Comparison of ENCODE assay signal across 17 cellular contexts in the genomic region with DNA sequence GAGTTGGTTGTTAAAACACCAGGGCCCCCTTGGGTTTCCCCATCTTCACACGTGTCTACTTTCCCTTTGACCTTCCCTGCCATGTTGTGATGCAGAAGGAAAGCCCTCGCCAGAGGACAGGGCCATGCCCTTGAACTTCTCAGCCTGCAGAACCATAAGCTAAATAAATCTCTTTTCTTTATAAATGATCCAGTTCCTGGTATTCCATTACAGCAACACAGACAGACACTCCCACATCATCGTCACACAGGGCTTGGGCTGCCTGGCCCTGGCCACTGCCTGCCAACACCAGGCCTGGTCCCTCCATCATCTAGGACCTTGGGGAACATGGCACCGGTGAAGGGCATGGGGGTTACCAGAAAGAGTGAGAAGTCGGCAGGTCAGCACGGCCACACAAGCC.
"Had no signal": no experiment of that assay in that cellular context is flagged by ENCODE, and none has a peak within 500 bp of the region (broad histone marks: within the 10 kb centered on the region; RNA-seq: fewer than 3 reads in every experiment).

No MANE protein-coding gene starts in this region.

- H3K36me3 Mint-ChIP-seq: activated CD8-positive, alpha-beta memory T cell treated with anti-CD3 and anti-CD28 coated beads, Interleukin-2, amount 10 ng/mL, durations not matched to agents 7 days and 5 days; WTC11 had no signal

- H3K4me1 ChIP-seq: adrenal gland, body of pancreas, uterus had no signal

- H3K27me3 ChIP-seq: adrenal gland, body of pancreas, neutrophil, spleen, stomach, uterus had no signal

- H3K36me3 ChIP-seq: adrenal gland, neutrophil, spleen, stomach, thoracic aorta, uterus had no signal

- H3K4me3 Mint-ChIP-seq: activated CD4-positive, alpha-beta T cell treated with anti-CD3 and anti-CD28 coated beads, Interleukin-2, amount 10 ng/mL, durations not matched to agents 7 days and 5 days; activated CD8-positive, alpha-beta memory T cell treated with anti-CD3 and anti-CD28 coated beads, Interleukin-2, amount 10 ng/mL, durations not matched to agents 7 days and 5 days; WTC11 had no signal

- H3K4me3 ChIP-seq: adrenal gland, body of pancreas, spleen, stomach, thoracic aorta, uterus had no signal

- ATAC-seq: activated CD8-positive, alpha-beta memory T cell treated with anti-CD3 and anti-CD28 coated beads, Interleukin-2, amount 10 ng/mL, durations not matched to agents 7 days and 5 days; body of pancreas; naive thymus-derived CD4-positive, alpha-beta T cell; sciatic nerve; T-helper 17 cell; WTC11 had no signal

- H3K27ac ChIP-seq: adrenal gland, body of pancreas, neutrophil, spleen, stomach, thoracic aorta, uterus had no signal

- H3K27ac Mint-ChIP-seq: activated CD8-positive, alpha-beta memory T cell treated with anti-CD3 and anti-CD28 coated beads, Interleukin-2, amount 10 ng/mL, durations not matched to agents 7 days and 5 days; progenitor cell of endocrine pancreas; WTC11 had no signal

- DNase-seq: activated CD4-positive, alpha-beta T cell treated with anti-CD3 and anti-CD28 coated beads, Interleukin-2, amount 10 ng/mL, durations not matched to agents 7 days and 5 days; activated CD8-positive, alpha-beta memory T cell treated with anti-CD3 and anti-CD28 coated beads, Interleukin-2, amount 10 ng/mL, durations not matched to agents 7 days and 5 days; activated T-cell treated with anti-CD3 and anti-CD28 coated beads, Interleukin-2, amount 50 U/mL, for 48 hours; body of pancreas; dermis blood vessel endothelial cell; naive thymus-derived CD4-positive, alpha-beta T cell; spleen; stimulated activated CD4-positive, alpha-beta T cell treated with anti-CD3 and anti-CD28 coated beads, Interleukin-2, amount 100 ng/mL, for 24 hours; stomach; T-helper 17 cell; uterus had no signal

- H3K9me3 ChIP-seq: adrenal gland, body of pancreas, neutrophil, spleen, stomach, thoracic aorta, uterus had no signal

- H3K27me3 Mint-ChIP-seq: activated CD4-positive, alpha-beta T cell treated with anti-CD3 and anti-CD28 coated beads, Interleukin-2, amount 10 ng/mL, durations not matched to agents 7 days and 5 days; naive thymus-derived CD4-positive, alpha-beta T cell; T-helper 17 cell had no signal
